Comparison of ENCODE assay signal across 11 cellular contexts in genomic region chr7:35971133-35971995, GRCh38.
DNase-seq lines count a peak whose midpoint lies in the region; ATAC-seq and TF ChIP-seq lines count a peak whose summit lies in the region.
"Had no signal": no experiment of that assay in that cellular context is flagged by ENCODE, and none has a peak within 500 bp of the region (broad histone marks: within the 10 kb centered on the region; RNA-seq: fewer than 3 reads in every experiment).

No MANE protein-coding gene starts in this region.

- no peaks in the 10 kb centered on the region for H3K36me3 ChIP-seq in PC-9 (ENCODE audit: low read depth)
- H3K36me3 ChIP-seq in WERI-Rb-1, result no peaks in the 10 kb centered on the region
- H3K36me3 ChIP-seq: MG63 had no signal

- no peaks in the 10 kb centered on the region for H4K20me1 ChIP-seq in PC-9 (ENCODE audit: insufficient read depth)

- no peak overlapping the region; the same call in 1 of the 2 replicates for H3K4me3 ChIP-seq in GM12864 (ENCODE audit: low read depth, low read length)
- peak overlapping the region; percentile 30; the same call in 1 of the 2 replicates for H3K4me3 ChIP-seq in PC-9
- no peak overlapping the region for H3K4me3 ChIP-seq in WERI-Rb-1 (ENCODE audit: low read depth, low read length)
- H3K4me3 ChIP-seq: MG63 had no signal

- no peaks in the 10 kb centered on the region for H3K9me2 ChIP-seq in PC-9 (ENCODE audit: insufficient read depth)

- TF ChIP-seq CTCF in GM12864 (IDR thresholded peaks at IDR 0.05; ENCODE audit: low read depth, low read length, missing control alignments) (peak; percentile 33), PC-9 (conservative IDR thresholded peaks at IDR 0.05) (no peak; the same call in 1 of the 2 replicates), foreskin keratinocyte (conservative IDR thresholded peaks at IDR 0.05) (peak; percentile 60), WERI-Rb-1 (IDR thresholded peaks at IDR 0.05; ENCODE audit: low read depth, low read length) (no peak)

- intact Hi-C loops in PC-9 (cut with micrococcal nuclease; ENCODE audit: unreplicated experiment), result no loop called here

- H3K79me2 ChIP-seq in PC-9 (ENCODE audit: low read depth), result no peaks in the 10 kb centered on the region

- POLR2A ChIA-PET in PC-9 (lab: Charles Lee; ENCODE audit: unreplicated experiment), result no interaction called here

- H3K27me3 ChIP-seq in PC-9 (ENCODE audit: insufficient read depth, low read depth), result no peaks in the 10 kb centered on the region
- H3K27me3 ChIP-seq in foreskin keratinocyte, result peaks cover 44% of the 10 kb centered on the region
- no peaks in the 10 kb centered on the region for H3K27me3 ChIP-seq in WERI-Rb-1 (ENCODE audit: insufficient read depth, low read depth, severe bottlenecking)

- no peaks in the 10 kb centered on the region for H3F3A ChIP-seq in PC-9 (ENCODE audit: insufficient read depth, low read depth)

- no TSS peak for BruUV-seq in PC-9 (replicated peaks; lab: Mats Ljungman, UMichigan)

- H3K4me1 ChIP-seq in PC-9 (replicated peaks; ENCODE audit: insufficient read depth) (no peaks in the 10 kb centered on the region), foreskin keratinocyte (no peaks in the 10 kb centered on the region)

- DNase-seq in GM12864 (ENCODE audit: low read depth) (no peak), PC-9 (peak; percentile 26 to 31), foreskin keratinocyte (no peak), retina (peak; percentile 47), WERI-Rb-1 (no peak), D341Med (ENCODE audit: low spot score) (no peak), EL (no peak)
- DNase-seq: cortex of kidney, MG63, midbrain had no signal

- H3K9me3 ChIP-seq in PC-9 (ENCODE audit: insufficient read depth, low read depth) (no peaks in the 10 kb centered on the region), WERI-Rb-1 (ENCODE audit: severe bottlenecking) (no peaks in the 10 kb centered on the region)
- H3K9me3 ChIP-seq: MG63 had no signal

- ATAC-seq in foreskin keratinocyte (peak; percentile 70), GM18868 (IDR thresholded peaks at IDR 0.05; ENCODE audit: unreplicated experiment) (no peak)

- peak overlapping the region; percentile 8 for H2AFZ ChIP-seq in PC-9

- CTCF ChIA-PET in PC-9 (lab: Charles Lee), result interaction anchor here (1.0 kb wide), 2 partner anchors 54 kb away, joined by 3 to 4 read pairs; no protein-coding TSS in a partner anchor

- H3K4me2 ChIP-seq in PC-9, result peak overlapping the region; percentile 60

- H3K27ac ChIP-seq in PC-9 (no peak overlapping the region), foreskin keratinocyte (no peak overlapping the region), WERI-Rb-1 (no peak overlapping the region)

Comparison
In these comparisons a context has a peak if more than half of its experiments do, and no peak if none do; other contexts are left out.
1. DNase-seq: peak in PC-9 (2 of 2) and retina (single experiment); none in GM12864 (single experiment), foreskin keratinocyte (0 of 2), WERI-Rb-1 (single experiment), D341Med (single experiment) and EL (single experiment).
2. CTCF ChIP-seq: peak in GM12864 (single experiment) and foreskin keratinocyte (single experiment); none in PC-9 (single experiment) and WERI-Rb-1 (single experiment).